In genomic region chr2:191869781-191870180, GRCh38 we compare ENCODE assay signal across 16 cellular contexts. TPM values are rescaled to one million over a fixed set of nuclear protein-coding genes. Genes with fewer than 3 reads are reported as not detected.
A peak's percentile ranks its signal among the peaks of the same experiment; 100 is the strongest.
DNase-seq lines count a peak whose midpoint lies in the region; ATAC-seq and TF ChIP-seq lines count a peak whose summit lies in the region.
"Had no signal": no experiment of that assay in that cellular context is flagged by ENCODE, and none has a peak within 500 bp of the region (broad histone marks: within the 10 kb centered on the region; RNA-seq: fewer than 3 reads in every experiment).

No MANE protein-coding gene starts in this region.

- 90% methylated on average over 4 of the region's 4 CpGs for WGBS in hepatocyte (ENCODE audit: low lambda C conversion rate, missing lambda C conversion rate)

- intact Hi-C loops in HCT116 (cut with micrococcal nuclease) = loop anchor here (1.0 kb wide), 1 partner anchor 293 kb away; no protein-coding TSS in a partner anchor

- H3K27ac ChIP-seq in HCT116 (ENCODE audit: low read depth, low read length) (no peak overlapping the region), RWPE1 (no peak overlapping the region), hepatocyte (no peak overlapping the region)

- DNase-seq in COR-L47 (lab: John Stamatoyannopoulos, UW) = peak; percentile 15
- no peak for DNase-seq in HCT116 (ENCODE audit: low read depth, low spot score)
- DNase-seq in RWPE1 (ENCODE audit: low spot score) = no peak
- DNase-seq in globus pallidus (ENCODE audit: low spot score) = peak; percentile 24
- no peak for DNase-seq in hepatocyte (ENCODE audit: low spot score)
- no peak for DNase-seq in SKM-1 treated with dmso at 0.1 percent for 144 hours (lab: John Stamatoyannopoulos, UW; ENCODE audit: unreplicated experiment)
- no peak for DNase-seq in AML-193 (lab: John Stamatoyannopoulos, UW)
- DNase-seq in kidney tubule cell (ENCODE audit: low spot score) = no peak
- DNase-seq: activated CD4-positive, alpha-beta T cell treated with anti-CD3 and anti-CD28 coated beads, Interleukin-2, amount 10 ng/mL, durations not matched to agents 7 days and 5 days; activated T-cell treated with anti-CD3 and anti-CD28 coated beads, Interleukin-2, amount 50 U/mL, for 1 hour; DND-41; NCI-H524 treated with DMSO at 0.1 percent for 48 hours; Right ventricle myocardium superior; stimulated activated naive B cell treated with anti-CD40 and anti-IgM and Interleukin-4, amounts not matched to agents 10 μg/mL and 1 μg/mL and 100 μg/mL, for 72 hours had no signal

- no peaks in the 10 kb centered on the region for H3K9me2 ChIP-seq in HCT116 (ENCODE audit: insufficient read depth)
- H3K9me2 ChIP-seq in hepatocyte (replicated peaks; ENCODE audit: insufficient read depth) = no peaks in the 10 kb centered on the region

- no TSS peak for BruUV-seq in HCT116 (replicated peaks; lab: Mats Ljungman, UMichigan)

- peak; percentile 36; the same call in 1 of the 2 replicates for TF ChIP-seq RAD21 in HCT116 (IDR thresholded peaks at IDR 0.05; ENCODE audit: low read depth)

- H3K79me2 ChIP-seq in HCT116 (ENCODE audit: insufficient read depth, low read length) (no peaks in the 10 kb centered on the region), hepatocyte (no peaks in the 10 kb centered on the region)

- ATAC-seq in HCT116 = no peak
- ATAC-seq: activated naive CD4-positive, alpha-beta T cell treated with anti-CD3 and anti-CD28 coated beads, Interleukin-2, amount 50 U/mL, for 72 hours; stimulated activated naive B cell treated with anti-CD40 and anti-IgM and Interleukin-4, amounts not matched to agents 10 μg/mL and 1 μg/mL and 100 μg/mL, for 72 hours had no signal

- H3K9me3 ChIP-seq in HCT116 (ENCODE audit: control insufficient read depth in 1 of 2, insufficient read depth in 1 of 2, low read depth in 1 of 2, low read length in 2 of 2) = no peaks in the 10 kb centered on the region
- no peaks in the 10 kb centered on the region for H3K9me3 ChIP-seq in hepatocyte (ENCODE audit: low read depth)

- H2AFZ ChIP-seq in HCT116 (ENCODE audit: low read depth, low read length, poor library complexity, severe bottlenecking) (peak overlapping the region; percentile 92), hepatocyte (no peak overlapping the region)

- H3K9ac ChIP-seq in HCT116 (ENCODE audit: low read length) = no peak overlapping the region

- H3K27me3 ChIP-seq in HCT116 (ENCODE audit: insufficient read depth, low read length) (no peaks in the 10 kb centered on the region), hepatocyte (no peaks in the 10 kb centered on the region)

- H3K4me1 ChIP-seq in HCT116 (ENCODE audit: control insufficient read depth in 1 of 2, insufficient read depth in 2 of 2, low read length in 2 of 2) (peaks cover 31 to 39% of the 10 kb centered on the region in 2 experiments), hepatocyte (ENCODE audit: insufficient read depth) (peaks cover 14% of the 10 kb centered on the region)

- no peaks in the 10 kb centered on the region for H4K20me1 ChIP-seq in HCT116 (ENCODE audit: insufficient read depth)
- H4K20me1 ChIP-seq in hepatocyte (ENCODE audit: insufficient read depth, poor library complexity, severe bottlenecking) = no peaks in the 10 kb centered on the region

- H3K4me2 ChIP-seq in HCT116 (ENCODE audit: low read length) (no peak overlapping the region), hepatocyte (no peak overlapping the region)

- CTCF ChIA-PET in HCT116 (lab: Charles Lee) (interaction anchor here (1.0 to 4.7 kb wide), 15 partner anchors 8 to 430 kb away, joined by 3 to 130 read pairs (median 4); partner anchors contain the start of gene CAVIN2), RWPE1 (lab: Yijun Ruan, JAX) (interaction anchor here (0.7 to 3.4 kb wide), 6 partner anchors 293 to 581 kb away, joined by 3 to 18 read pairs (median 3); partner anchors contain the start of gene TMEFF2)

- no peak for TF ChIP-seq CTCF in HCT116 (IDR thresholded peaks at IDR 0.05 in 2 of 3, conservative IDR thresholded peaks at IDR 0.05 in 1 of 3; ENCODE audit: borderline replicate concordance in 1 of 3, insufficient read depth in 1 of 3, low read depth in 2 of 3, low read length in 2 of 3)
- TF ChIP-seq CTCF in RWPE1 (conservative IDR thresholded peaks at IDR 0.05; ENCODE audit: low read depth) = 0 out of 2 replicates have a peak, but pooled peaks have one; percentile 1
- no peak for TF ChIP-seq CTCF in hepatocyte (IDR thresholded peaks at IDR 0.05; ENCODE audit: poor library complexity)

- POLR2A ChIA-PET in HCT116 (lab: Charles Lee) (interaction anchor here (0.9 to 1.1 kb wide), 2 partner anchors 13 to 293 kb away, joined by 3 to 4 read pairs; no protein-coding TSS in a partner anchor), RWPE1 (lab: Yijun Ruan, JAX; ENCODE audit: low non-redundant PET) (no interaction called here)

- RAD21 ChIA-PET in HCT116 (lab: Charles Lee; ENCODE audit: low non-redundant PET in 1 of 2, low total read pairs in 2 of 2, uncharacterized antibody in 2 of 2, unreplicated experiment in 2 of 2) = interaction anchor here (1.6 to 2.7 kb wide), 3 partner anchors 58 to 293 kb away, joined by 8 to 28 read pairs (median 17); no protein-coding TSS in a partner anchor

- H3K4me3 ChIP-seq in HCT116 (replicated peaks in 1 of 2; ENCODE audit: low read depth in 1 of 2, low read length in 2 of 2) = no peak overlapping the region
- H3K4me3 ChIP-seq in hepatocyte = no peak overlapping the region

- H3K36me3 ChIP-seq in HCT116 (ENCODE audit: control insufficient read depth in 1 of 2, insufficient read depth in 2 of 2, low read length in 2 of 2) = no peaks in the 10 kb centered on the region
- H3K36me3 ChIP-seq in hepatocyte (replicated peaks; ENCODE audit: insufficient read depth, low read depth) = no peaks in the 10 kb centered on the region

- TF ChIP-seq POLR2A in HCT116 (IDR thresholded peaks at IDR 0.05; ENCODE audit: borderline replicate concordance, extremely low read depth, insufficient read depth, insufficient read length) = no peak

TF ChIP-seq in HCT116, 20 proteins besides CTCF, POLR2A, EP300 and RAD21:
- no peak for TF ChIP-seq EZH2phosphoT487 (IDR thresholded peaks at IDR 0.05; ENCODE audit: borderline replicate concordance)
- TF ChIP-seq POLR2AphosphoS5 (IDR thresholded peaks at IDR 0.05; ENCODE audit: low read depth, low read length) = no peak
- TF ChIP-seq TCF7L2 (IDR thresholded peaks at IDR 0.05; ENCODE audit: borderline replicate concordance, extremely low read depth, insufficient read depth, insufficient read length) = no peak
- TF ChIP-seq SRF (IDR thresholded peaks at IDR 0.05; ENCODE audit: low read depth) = no peak
- TF ChIP-seq ELF1 (IDR thresholded peaks at IDR 0.05; ENCODE audit: borderline replicate concordance, low read depth) = no peak
- TF ChIP-seq CEBPB (IDR thresholded peaks at IDR 0.05; ENCODE audit: low read depth) = no peak
- TF ChIP-seq ZBTB33 (IDR thresholded peaks at IDR 0.05; ENCODE audit: extremely low read depth, insufficient replicate concordance, low read length) = no peak
- no peak for TF ChIP-seq ZNF274 (IDR thresholded peaks at IDR 0.05; ENCODE audit: low read depth, low read length)
- no peak for TF ChIP-seq SP1 (IDR thresholded peaks at IDR 0.05; ENCODE audit: low read depth)
- no peak for TF ChIP-seq EGR1 (IDR thresholded peaks at IDR 0.05; ENCODE audit: low read depth)
- TF ChIP-seq YY1 (IDR thresholded peaks at IDR 0.05; ENCODE audit: extremely low read depth, insufficient replicate concordance, low read depth, low read length) = no peak
- TF ChIP-seq EZH2 (IDR thresholded peaks at IDR 0.05) = no peak
- TF ChIP-seq ATF3 (IDR thresholded peaks at IDR 0.05) = no peak
- no peak for TF ChIP-seq CBX3 (IDR thresholded peaks at IDR 0.05; ENCODE audit: low read depth)

RNA-seq across cellular contexts. Expression of gene CAVIN2, which starts 22.9 kb away (rescaled TPM):
- total RNA-seq in HCT116 (2021; ENCODE audit: unreplicated experiment) (0.27 TPM), hepatocyte (4.8 and 5.2 TPM in 2 replicates)
- 0.12 and 0.27 TPM in 2 replicates for polyA plus RNA-seq in HCT116 (2012)
- 2.0 and 2.7 TPM in 2 replicates for polyA plus RNA-seq in hepatocyte
- total RNA-seq: activated CD4-positive, alpha-beta T cell treated with anti-CD3 and anti-CD28 coated beads, Interleukin-2, amount 10 ng/mL, durations not matched to agents 7 days and 5 days; activated naive CD4-positive, alpha-beta T cell treated with anti-CD3 and anti-CD28 coated beads, Interleukin-2, amount 50 U/mL, for 72 hours; H1 had no signal

Comparison
In these comparisons a context has a peak if more than half of its experiments do, and no peak if none do; other contexts are left out.
1. DNase-seq: peak in COR-L47 (single experiment) and globus pallidus (single experiment); none in HCT116 (single experiment), RWPE1 (single experiment), hepatocyte (single experiment), SKM-1 treated with dmso at 0.1 percent for 144 hours (single experiment), AML-193 (0 of 2) and kidney tubule cell (single experiment).